In the genomic region with DNA sequence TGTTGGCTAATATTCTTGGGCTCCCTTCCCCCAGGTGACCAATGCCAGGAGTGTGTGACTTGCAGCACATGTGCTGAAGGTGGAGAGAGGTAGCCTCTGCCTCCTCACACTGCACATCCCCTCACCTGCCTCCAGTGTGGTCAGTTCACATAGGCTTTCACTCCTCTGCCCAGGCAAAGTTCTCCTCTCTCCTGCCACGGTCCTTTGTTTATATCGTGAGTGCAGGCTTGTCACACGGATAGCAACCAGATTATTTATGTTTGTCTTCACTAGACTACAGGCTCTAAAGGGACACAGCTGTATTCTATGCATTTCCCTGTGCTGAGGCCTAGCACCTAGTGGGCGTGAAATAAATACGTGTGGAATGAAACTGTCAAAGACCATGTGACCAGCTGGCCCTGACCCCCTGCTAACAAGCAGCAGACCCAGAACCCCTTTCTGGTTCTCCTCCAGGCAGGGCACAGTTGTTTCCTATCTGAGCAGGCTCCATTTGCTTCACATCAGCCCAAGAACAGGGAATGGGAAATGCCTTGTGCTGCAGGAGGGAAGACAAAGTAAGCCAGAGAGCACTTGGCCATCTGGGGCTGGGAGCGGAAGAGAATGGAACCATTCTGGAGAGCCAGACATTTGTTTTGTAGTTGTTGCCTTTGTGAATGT, we compare ENCODE assay signal across 1 cellular context.
TF ChIP-seq lines count a peak whose summit lies in the region.

No MANE protein-coding gene starts in this region.

TF ChIP-seq in HepG2, 621 proteins besides CTCF, POLR2A, EP300 and RAD21 (continued from another document and continues in another):
- no peak for TF ChIP-seq PRDM15 (CRISPR knock-in tag; IDR thresholded peaks at IDR 0.05)
- TF ChIP-seq, protein P1, sequence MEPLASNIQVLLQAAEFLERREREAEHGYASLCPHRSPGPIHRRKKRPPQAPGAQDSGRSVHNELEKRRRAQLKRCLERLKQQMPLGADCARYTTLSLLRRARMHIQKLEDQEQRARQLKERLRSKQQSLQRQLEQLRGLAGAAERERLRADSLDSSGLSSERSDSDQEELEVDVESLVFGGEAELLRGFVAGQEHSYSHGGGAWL (CRISPR knock-in tag; IDR thresholded peaks at IDR 0.05) = no peak
- 0 out of 2 replicates have a peak, but pooled peaks have one; percentile 7 for TF ChIP-seq CREM (IDR thresholded peaks at IDR 0.05)
- no peak for TF ChIP-seq CREM (CRISPR knock-in tag; IDR thresholded peaks at IDR 0.05)
- TF ChIP-seq, protein P2, sequence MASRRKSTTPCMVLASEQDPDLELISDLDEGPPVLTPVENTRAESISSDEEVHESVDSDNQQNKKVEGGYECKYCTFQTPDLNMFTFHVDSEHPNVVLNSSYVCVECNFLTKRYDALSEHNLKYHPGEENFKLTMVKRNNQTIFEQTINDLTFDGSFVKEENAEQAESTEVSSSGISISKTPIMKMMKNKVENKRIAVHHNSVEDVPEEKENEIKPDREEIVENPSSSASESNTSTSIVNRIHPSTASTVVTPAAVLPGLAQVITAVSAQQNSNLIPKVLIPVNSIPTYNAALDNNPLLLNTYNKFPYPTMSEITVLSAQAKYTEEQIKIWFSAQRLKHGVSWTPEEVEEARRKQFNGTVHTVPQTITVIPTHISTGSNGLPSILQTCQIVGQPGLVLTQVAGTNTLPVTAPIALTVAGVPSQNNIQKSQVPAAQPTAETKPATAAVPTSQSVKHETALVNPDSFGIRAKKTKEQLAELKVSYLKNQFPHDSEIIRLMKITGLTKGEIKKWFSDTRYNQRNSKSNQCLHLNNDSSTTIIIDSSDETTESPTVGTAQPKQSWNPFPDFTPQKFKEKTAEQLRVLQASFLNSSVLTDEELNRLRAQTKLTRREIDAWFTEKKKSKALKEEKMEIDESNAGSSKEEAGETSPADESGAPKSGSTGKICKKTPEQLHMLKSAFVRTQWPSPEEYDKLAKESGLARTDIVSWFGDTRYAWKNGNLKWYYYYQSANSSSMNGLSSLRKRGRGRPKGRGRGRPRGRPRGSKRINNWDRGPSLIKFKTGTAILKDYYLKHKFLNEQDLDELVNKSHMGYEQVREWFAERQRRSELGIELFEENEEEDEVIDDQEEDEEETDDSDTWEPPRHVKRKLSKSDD (CRISPR knock-in tag; IDR thresholded peaks at IDR 0.05; ENCODE audit: low read depth) = no peak
- no peak; the same call in 1 of the 2 replicates for TF ChIP-seq ZMAT3 (CRISPR knock-in tag; conservative IDR thresholded peaks at IDR 0.05)
- no peak for TF ChIP-seq THRA (CRISPR knock-in tag; IDR thresholded peaks at IDR 0.05; ENCODE audit: borderline replicate concordance)
- no peak for TF ChIP-seq ZNF331 (CRISPR knock-in tag; IDR thresholded peaks at IDR 0.05)
- TF ChIP-seq ATM (IDR thresholded peaks at IDR 0.05; ENCODE audit: borderline replicate concordance) = no peak
- no peak for TF ChIP-seq ZNF530 (CRISPR knock-in tag; IDR thresholded peaks at IDR 0.05; ENCODE audit: low read depth)
- TF ChIP-seq SRSF9 (IDR thresholded peaks at IDR 0.05; ENCODE audit: borderline replicate concordance, insufficient read depth, low read depth, low read length, poor library complexity, severe bottlenecking) = no peak
- TF ChIP-seq ZNF790 (CRISPR knock-in tag; IDR thresholded peaks at IDR 0.05; ENCODE audit: borderline replicate concordance) = no peak
- no peak for TF ChIP-seq DNMT1 (CRISPR knock-in tag; IDR thresholded peaks at IDR 0.05)
- TF ChIP-seq IRX3 (CRISPR knock-in tag; IDR thresholded peaks at IDR 0.05; ENCODE audit: borderline replicate concordance, low read depth) = no peak
- no peak for TF ChIP-seq ZNF180 (CRISPR knock-in tag; IDR thresholded peaks at IDR 0.05; ENCODE audit: borderline replicate concordance, low read depth)
- TF ChIP-seq RARG (CRISPR knock-in tag; IDR thresholded peaks at IDR 0.05; ENCODE audit: low read depth) = no peak; the same call in 1 of the 2 replicates
- TF ChIP-seq, protein P3, sequence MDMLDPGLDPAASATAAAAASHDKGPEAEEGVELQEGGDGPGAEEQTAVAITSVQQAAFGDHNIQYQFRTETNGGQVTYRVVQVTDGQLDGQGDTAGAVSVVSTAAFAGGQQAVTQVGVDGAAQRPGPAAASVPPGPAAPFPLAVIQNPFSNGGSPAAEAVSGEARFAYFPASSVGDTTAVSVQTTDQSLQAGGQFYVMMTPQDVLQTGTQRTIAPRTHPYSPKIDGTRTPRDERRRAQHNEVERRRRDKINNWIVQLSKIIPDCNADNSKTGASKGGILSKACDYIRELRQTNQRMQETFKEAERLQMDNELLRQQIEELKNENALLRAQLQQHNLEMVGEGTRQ (IDR thresholded peaks at IDR 0.05; ENCODE audit: low read depth, low read length) = no peak; the same call in 1 of the 2 replicates
- TF ChIP-seq, protein P3 (CRISPR knock-in tag; IDR thresholded peaks at IDR 0.05; ENCODE audit: borderline replicate concordance) = peak; percentile 62; the same call in 1 of the 2 replicates
- no peak for TF ChIP-seq PAX8 (CRISPR knock-in tag; IDR thresholded peaks at IDR 0.05; ENCODE audit: borderline replicate concordance)
- TF ChIP-seq NCOA2 (CRISPR knock-in tag; IDR thresholded peaks at IDR 0.05) = no peak
- peak; percentile 24; the same call in 1 of the 2 replicates for TF ChIP-seq DMAP1 (CRISPR knock-in tag; IDR thresholded peaks at IDR 0.05)
- TF ChIP-seq IKZF1 (IDR thresholded peaks at IDR 0.05) = no peak
- peak; percentile 18; the same call in 1 of the 2 replicates for TF ChIP-seq JUN (CRISPR knock-in tag; IDR thresholded peaks at IDR 0.05)
- TF ChIP-seq, protein P4, sequence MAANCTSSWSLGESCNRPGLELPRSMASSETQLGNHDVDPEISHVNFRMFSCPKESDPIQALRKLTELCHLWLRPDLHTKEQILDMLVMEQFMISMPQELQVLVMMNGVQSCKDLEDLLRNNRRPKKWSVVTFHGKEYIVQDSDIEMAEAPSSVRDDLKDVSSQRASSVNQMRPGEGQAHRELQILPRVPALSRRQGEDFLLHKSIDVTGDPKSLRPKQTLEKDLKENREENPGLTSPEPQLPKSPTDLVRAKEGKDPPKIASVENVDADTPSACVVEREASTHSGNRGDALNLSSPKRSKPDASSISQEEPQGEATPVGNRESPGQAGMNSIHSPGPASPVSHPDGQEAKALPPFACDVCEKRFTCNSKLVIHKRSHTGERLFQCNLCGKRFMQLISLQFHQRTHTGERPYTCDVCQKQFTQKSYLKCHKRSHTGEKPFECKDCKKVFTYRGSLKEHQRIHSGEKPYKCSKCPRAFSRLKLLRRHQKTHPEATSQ (CRISPR knock-in tag; IDR thresholded peaks at IDR 0.05; ENCODE audit: borderline replicate concordance) = no peak
- TF ChIP-seq ZNF260 (CRISPR knock-in tag; IDR thresholded peaks at IDR 0.05; ENCODE audit: borderline replicate concordance, low read depth) = no peak
- TF ChIP-seq HINFP (CRISPR knock-in tag; IDR thresholded peaks at IDR 0.05; ENCODE audit: low read depth) = no peak; the same call in 1 of the 2 replicates
- peak; percentile 51 for TF ChIP-seq SALL1 (CRISPR knock-in tag; IDR thresholded peaks at IDR 0.05)
- TF ChIP-seq KDM2A (CRISPR knock-in tag; IDR thresholded peaks at IDR 0.05; ENCODE audit: borderline replicate concordance, low read depth) = 0 out of 2 replicates have a peak, but pooled peaks have one; percentile 16
- TF ChIP-seq MAX (IDR thresholded peaks at IDR 0.05) = peak; percentile 68
- no peak for TF ChIP-seq ZFP82 (CRISPR knock-in tag; IDR thresholded peaks at IDR 0.05; ENCODE audit: borderline replicate concordance)
- 0 out of 2 replicates have a peak, but pooled peaks have one; percentile 16 for TF ChIP-seq ZSCAN9 (CRISPR knock-in tag; IDR thresholded peaks at IDR 0.05; ENCODE audit: borderline replicate concordance)
- TF ChIP-seq ZNF367 (CRISPR knock-in tag; IDR thresholded peaks at IDR 0.05; ENCODE audit: borderline replicate concordance) = no peak
- TF ChIP-seq, protein P5, sequence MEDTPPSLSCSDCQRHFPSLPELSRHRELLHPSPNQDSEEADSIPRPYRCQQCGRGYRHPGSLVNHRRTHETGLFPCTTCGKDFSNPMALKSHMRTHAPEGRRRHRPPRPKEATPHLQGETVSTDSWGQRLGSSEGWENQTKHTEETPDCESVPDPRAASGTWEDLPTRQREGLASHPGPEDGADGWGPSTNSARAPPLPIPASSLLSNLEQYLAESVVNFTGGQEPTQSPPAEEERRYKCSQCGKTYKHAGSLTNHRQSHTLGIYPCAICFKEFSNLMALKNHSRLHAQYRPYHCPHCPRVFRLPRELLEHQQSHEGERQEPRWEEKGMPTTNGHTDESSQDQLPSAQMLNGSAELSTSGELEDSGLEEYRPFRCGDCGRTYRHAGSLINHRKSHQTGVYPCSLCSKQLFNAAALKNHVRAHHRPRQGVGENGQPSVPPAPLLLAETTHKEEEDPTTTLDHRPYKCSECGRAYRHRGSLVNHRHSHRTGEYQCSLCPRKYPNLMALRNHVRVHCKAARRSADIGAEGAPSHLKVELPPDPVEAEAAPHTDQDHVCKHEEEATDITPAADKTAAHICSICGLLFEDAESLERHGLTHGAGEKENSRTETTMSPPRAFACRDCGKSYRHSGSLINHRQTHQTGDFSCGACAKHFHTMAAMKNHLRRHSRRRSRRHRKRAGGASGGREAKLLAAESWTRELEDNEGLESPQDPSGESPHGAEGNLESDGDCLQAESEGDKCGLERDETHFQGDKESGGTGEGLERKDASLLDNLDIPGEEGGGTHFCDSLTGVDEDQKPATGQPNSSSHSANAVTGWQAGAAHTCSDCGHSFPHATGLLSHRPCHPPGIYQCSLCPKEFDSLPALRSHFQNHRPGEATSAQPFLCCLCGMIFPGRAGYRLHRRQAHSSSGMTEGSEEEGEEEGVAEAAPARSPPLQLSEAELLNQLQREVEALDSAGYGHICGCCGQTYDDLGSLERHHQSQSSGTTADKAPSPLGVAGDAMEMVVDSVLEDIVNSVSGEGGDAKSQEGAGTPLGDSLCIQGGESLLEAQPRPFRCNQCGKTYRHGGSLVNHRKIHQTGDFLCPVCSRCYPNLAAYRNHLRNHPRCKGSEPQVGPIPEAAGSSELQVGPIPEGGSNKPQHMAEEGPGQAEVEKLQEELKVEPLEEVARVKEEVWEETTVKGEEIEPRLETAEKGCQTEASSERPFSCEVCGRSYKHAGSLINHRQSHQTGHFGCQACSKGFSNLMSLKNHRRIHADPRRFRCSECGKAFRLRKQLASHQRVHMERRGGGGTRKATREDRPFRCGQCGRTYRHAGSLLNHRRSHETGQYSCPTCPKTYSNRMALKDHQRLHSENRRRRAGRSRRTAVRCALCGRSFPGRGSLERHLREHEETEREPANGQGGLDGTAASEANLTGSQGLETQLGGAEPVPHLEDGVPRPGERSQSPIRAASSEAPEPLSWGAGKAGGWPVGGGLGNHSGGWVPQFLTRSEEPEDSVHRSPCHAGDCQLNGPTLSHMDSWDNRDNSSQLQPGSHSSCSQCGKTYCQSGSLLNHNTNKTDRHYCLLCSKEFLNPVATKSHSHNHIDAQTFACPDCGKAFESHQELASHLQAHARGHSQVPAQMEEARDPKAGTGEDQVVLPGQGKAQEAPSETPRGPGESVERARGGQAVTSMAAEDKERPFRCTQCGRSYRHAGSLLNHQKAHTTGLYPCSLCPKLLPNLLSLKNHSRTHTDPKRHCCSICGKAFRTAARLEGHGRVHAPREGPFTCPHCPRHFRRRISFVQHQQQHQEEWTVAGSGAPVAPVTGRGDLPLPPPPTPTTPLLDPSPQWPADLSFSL (CRISPR knock-in tag; IDR thresholded peaks at IDR 0.05) = peak; percentile 14; the same call in 1 of the 2 replicates
- TF ChIP-seq ZBTB42 (CRISPR knock-in tag; IDR thresholded peaks at IDR 0.05) = no peak
